ENCODE assay signal across 19 cellular contexts in genomic region chr1:201499191-201499590, GRCh38. TPM values are rescaled to one million over a fixed set of nuclear protein-coding genes. Genes with fewer than 3 reads are reported as not detected.
DNase-seq lines count a peak whose midpoint lies in the region; ATAC-seq and TF ChIP-seq lines count a peak whose summit lies in the region.
"Had no signal": no experiment of that assay in that cellular context is flagged by ENCODE, and none has a peak within 500 bp of the region (broad histone marks: within the 10 kb centered on the region; RNA-seq: fewer than 3 reads in every experiment).

No MANE protein-coding gene starts in this region.

- H3K27ac Mint-ChIP-seq in stimulated activated memory B cell treated with anti-CD40 and anti-IgM and Interleukin-4, amounts not matched to agents 10 μg/mL and 1 μg/mL and 100 μg/mL, for 72 hours = no peak overlapping the region
- H3K27ac Mint-ChIP-seq: activated CD8-positive, alpha-beta T cell treated with anti-CD3 and anti-CD28 coated beads for 36 hours; activated naive CD4-positive, alpha-beta T cell treated with anti-CD3 and anti-CD28 coated beads, Interleukin-2, amount 50 U/mL, for 72 hours had no signal

- no CpG with 5 or more reads among the region's 3 CpGs for WGBS in IMR-90 (ENCODE audit: extremely low coverage in 2 of 2, insufficient read length in 1 of 2), 2 experiments
- no CpG with 5 or more reads among the region's 3 CpGs for WGBS in neuronal stem cell (ENCODE audit: extremely low coverage in 2 of 2, insufficient read length in 2 of 2, insufficient replicate concordance in 1 of 2), 2 donors

- H2BK5ac ChIP-seq in IMR-90 (ENCODE audit: low read depth, low read length, poor library complexity, severe bottlenecking) (peak overlapping the region; percentile 25), neuronal stem cell (ENCODE audit: low read length) (no peak overlapping the region)

- no peak for ATAC-seq in IMR-90 (ENCODE audit: low read depth)
- ATAC-seq in thoracic aorta (ENCODE audit: insufficient number of reproducible peaks, low FRiP score, low read depth) = no peak
- ATAC-seq in stimulated activated memory B cell treated with anti-CD40 and anti-IgM and Interleukin-4, amounts not matched to agents 10 μg/mL and 1 μg/mL and 100 μg/mL, for 72 hours = no peak
- no peak for ATAC-seq in mucosa of descending colon
- ATAC-seq: activated CD8-positive, alpha-beta T cell treated with anti-CD3 and anti-CD28 coated beads for 36 hours; activated naive CD4-positive, alpha-beta T cell treated with anti-CD3 and anti-CD28 coated beads, Interleukin-2, amount 50 U/mL, for 72 hours; activated T-cell treated with anti-CD3 and anti-CD28 coated beads, Interleukin-2, amount 50 U/mL, for 4 hours had no signal

- peak overlapping the region; percentile 0 for H3K23ac ChIP-seq in IMR-90 (ENCODE audit: low read depth, low read length)
- H3K23ac ChIP-seq in neuronal stem cell (ENCODE audit: low read depth, low read length, poor library complexity) = no peak overlapping the region

- H3K9me1 ChIP-seq in IMR-90 (ENCODE audit: insufficient read depth, low read length) = peaks cover 67% of the 10 kb centered on the region

- H3K4me3 Mint-ChIP-seq in stimulated activated memory B cell treated with anti-CD40 and anti-IgM and Interleukin-4, amounts not matched to agents 10 μg/mL and 1 μg/mL and 100 μg/mL, for 72 hours = no peak overlapping the region
- H3K4me3 Mint-ChIP-seq: activated CD8-positive, alpha-beta T cell treated with anti-CD3 and anti-CD28 coated beads for 36 hours; activated T-cell treated with anti-CD3 and anti-CD28 coated beads, Interleukin-2, amount 50 U/mL, for 4 hours; brain had no signal

- peak overlapping the region; percentile 26; the same call in 1 of the 2 replicates for H2BK120ac ChIP-seq in IMR-90 (ENCODE audit: low read depth, low read length)
- no peak overlapping the region for H2BK120ac ChIP-seq in neuronal stem cell (ENCODE audit: low read depth, low read length)

- peak overlapping the region; percentile 5; the same call in 1 of the 2 replicates for H3K18ac ChIP-seq in IMR-90 (ENCODE audit: low read depth, low read length)
- H3K18ac ChIP-seq in neuronal stem cell (ENCODE audit: low read length) = no peak overlapping the region

- DNase-seq in IMR-90 = no peak
- DNase-seq in thoracic aorta (ENCODE audit: low spot score) = no peak
- no peak for DNase-seq in neuronal stem cell (ENCODE audit: low spot score)
- no peak for DNase-seq in mucosa of descending colon
- DNase-seq: activated CD8-positive, alpha-beta T cell treated with anti-CD3 and anti-CD28 coated beads for 36 hours; activated T-cell treated with anti-CD3 and anti-CD28 coated beads, Interleukin-2, amount 50 U/mL, for 4 hours; hippocampal formation; MV-4-11; NCI-H2029 treated with DMSO at 0.1 percent for 48 hours; NCI-H510A treated with DMSO at 0.1 percent for 48 hours; Right ventricle myocardium superior had no signal

- 0 out of 3 replicates have a peak overlapping the region, but pooled peaks have one; percentile 7 for H2BK15ac ChIP-seq in IMR-90 (ENCODE audit: low read depth, low read length)
- H2BK15ac ChIP-seq in neuronal stem cell (ENCODE audit: low read length) = no peak overlapping the region

- H3K36me3 ChIP-seq in IMR-90 (ENCODE audit: control insufficient read depth, insufficient read depth, low read length) (peaks cover 54% of the 10 kb centered on the region), mucosa of rectum (ENCODE audit: control insufficient read depth in 2 of 2, insufficient read depth in 2 of 2, low read length in 2 of 2) (peaks cover 19 to 21% of the 10 kb centered on the region in 2 donors), thoracic aorta (peaks cover 19% of the 10 kb centered on the region), neuronal stem cell (replicated peaks in 1 of 2; ENCODE audit: control insufficient read depth in 2 of 2, insufficient read depth in 2 of 2, low read length in 2 of 2) (peaks cover 0 to 1% of the 10 kb centered on the region in 2 donors), mucosa of descending colon (ENCODE audit: low read depth) (no peaks in the 10 kb centered on the region)
- H3K36me3 ChIP-seq: ovary had no signal

- peaks cover 9 to 81% of the 10 kb centered on the region in 2 experiments; a peak in 3 of 4 replicates for H3K79me1 ChIP-seq in IMR-90 (ENCODE audit: low read depth in 1 of 2, low read length in 2 of 2)
- no peaks in the 10 kb centered on the region for H3K79me1 ChIP-seq in neuronal stem cell (ENCODE audit: low read depth, low read length)

- POLR2A ChIA-PET in IMR-90 (lab: Charles Lee; ENCODE audit: unreplicated experiment) = no interaction called here

- 0 out of 2 replicates have a peak overlapping the region, but pooled peaks have one; percentile 0 for H3K9ac ChIP-seq in IMR-90 (ENCODE audit: low read depth, low read length)
- H3K9ac ChIP-seq in mucosa of rectum (ENCODE audit: low read depth in 1 of 2, low read length in 2 of 2) = no peak overlapping the region
- H3K9ac ChIP-seq in neuronal stem cell (ENCODE audit: low read depth, low read length, poor library complexity) = no peak overlapping the region

- no peak for TF ChIP-seq RAD21 in IMR-90 (IDR thresholded peaks at IDR 0.05; ENCODE audit: low read length)

- H3K4me1 Mint-ChIP-seq in stimulated activated memory B cell treated with anti-CD40 and anti-IgM and Interleukin-4, amounts not matched to agents 10 μg/mL and 1 μg/mL and 100 μg/mL, for 72 hours = peaks cover 16% of the 10 kb centered on the region

- H3K14ac ChIP-seq in IMR-90 (replicated peaks; ENCODE audit: low read depth, low read length) (peak overlapping the region; percentile 48), neuronal stem cell (ENCODE audit: low read length) (no peak overlapping the region)

- H2AK5ac ChIP-seq in IMR-90 (ENCODE audit: low read depth, low read length) = peak overlapping the region; percentile 37; the same call in 1 of the 2 replicates
- H2AK5ac ChIP-seq in neuronal stem cell (ENCODE audit: low read depth, low read length) = no peak overlapping the region

- H3K4me1 ChIP-seq in IMR-90 (ENCODE audit: control insufficient read depth, insufficient read depth, low read length) (peaks cover 61% of the 10 kb centered on the region), mucosa of rectum (ENCODE audit: control insufficient read depth in 2 of 2, insufficient read depth in 2 of 2, low read length in 2 of 2) (peaks cover 19 to 38% of the 10 kb centered on the region in 2 donors), thoracic aorta (ENCODE audit: control insufficient read depth in 1 of 2, low read depth in 2 of 2) (peaks cover 61 to 96% of the 10 kb centered on the region in 2 donors), neuronal stem cell (ENCODE audit: control insufficient read depth in 2 of 2, insufficient read depth in 1 of 2, low read depth in 1 of 2, low read length in 2 of 2) (peaks cover 30 to 44% of the 10 kb centered on the region in 2 donors), mucosa of descending colon (ENCODE audit: low read depth) (peaks cover 19% of the 10 kb centered on the region)

- no peaks in the 10 kb centered on the region for H3K9me3 ChIP-seq in IMR-90 (ENCODE audit: control insufficient read depth, insufficient read depth, low read length)
- H3K9me3 ChIP-seq in mucosa of rectum (ENCODE audit: control insufficient read depth in 2 of 2, low read length in 2 of 2) = no peaks in the 10 kb centered on the region
- H3K9me3 ChIP-seq in thoracic aorta = no peaks in the 10 kb centered on the region
- H3K9me3 ChIP-seq in neuronal stem cell (replicated peaks in 1 of 2; ENCODE audit: control insufficient read depth in 2 of 2, insufficient read depth in 1 of 2, low read depth in 1 of 2, low read length in 2 of 2) = no peaks in the 10 kb centered on the region
- H3K9me3 ChIP-seq in mucosa of descending colon = no peaks in the 10 kb centered on the region
- H3K9me3 ChIP-seq: ovary had no signal

- H4K8ac ChIP-seq in IMR-90 (ENCODE audit: low read depth in 2 of 2, low read length in 2 of 2) (peak overlapping the region in 1 of 2 experiments; percentile 3; a peak in 2 of 4 replicates), neuronal stem cell (ENCODE audit: low read depth, low read length) (no peak overlapping the region)

- no peak overlapping the region for H3K4me3 ChIP-seq in IMR-90 (ENCODE audit: insufficient read depth, low read depth, low read length)
- H3K4me3 ChIP-seq in mucosa of rectum (ENCODE audit: low read length in 2 of 2) = no peak overlapping the region
- H3K4me3 ChIP-seq in thoracic aorta = no peak overlapping the region
- no peak overlapping the region for H3K4me3 ChIP-seq in neuronal stem cell (ENCODE audit: low read length in 2 of 2)
- H3K4me3 ChIP-seq in mucosa of descending colon = no peak overlapping the region
- H3K4me3 ChIP-seq: GM12878, ovary had no signal

- peaks cover 78% of the 10 kb centered on the region for H4K20me1 ChIP-seq in IMR-90 (ENCODE audit: insufficient read depth, low read length)

- peak overlapping the region; percentile 9 for H4K5ac ChIP-seq in IMR-90 (ENCODE audit: low read depth, low read length)

- TF ChIP-seq CTCF in IMR-90 (conservative IDR thresholded peaks at IDR 0.05; ENCODE audit: low read depth, low read length) = no peak
- no peak for TF ChIP-seq CTCF in thoracic aorta (IDR thresholded peaks at IDR 0.05)
- no peak for TF ChIP-seq CTCF in mucosa of descending colon (IDR thresholded peaks at IDR 0.05)

- H3K56ac ChIP-seq in IMR-90 (ENCODE audit: extremely low read depth, insufficient read depth, low read length) = no peak overlapping the region

- no peaks in the 10 kb centered on the region for H3K27me3 ChIP-seq in IMR-90 (ENCODE audit: control insufficient read depth, insufficient read depth, low read length)
- H3K27me3 ChIP-seq in mucosa of rectum (ENCODE audit: control insufficient read depth in 2 of 2, insufficient read depth in 2 of 2, low read length in 2 of 2) = no peaks in the 10 kb centered on the region
- no peaks in the 10 kb centered on the region for H3K27me3 ChIP-seq in thoracic aorta (replicated peaks; ENCODE audit: insufficient read depth)
- H3K27me3 ChIP-seq in neuronal stem cell (ENCODE audit: control insufficient read depth in 3 of 3, insufficient read depth in 3 of 3, low read depth in 1 of 3, low read length in 3 of 3) = no peaks in the 10 kb centered on the region
- H3K27me3 ChIP-seq: ovary had no signal

- H3K27ac ChIP-seq in IMR-90 (ENCODE audit: insufficient read depth, low read length) (peak overlapping the region; percentile 48), cingulate gyrus (ENCODE audit: low read depth, low read length) (peak overlapping the region; percentile 98), mucosa of rectum (ENCODE audit: low read depth in 2 of 2, low read length in 2 of 2) (peak overlapping the region; percentile 7 to 80), thoracic aorta (peak overlapping the region; percentile 94 to 96), neuronal stem cell (replicated peaks; ENCODE audit: low read length) (no peak overlapping the region)
- H3K27ac ChIP-seq: HL-60 had no signal

- H2AK9ac ChIP-seq in IMR-90 (replicated peaks; ENCODE audit: low read depth, low read length, poor library complexity) = peak overlapping the region; percentile 20

- H3K4ac ChIP-seq in IMR-90 (ENCODE audit: low read depth, low read length) (peak overlapping the region; percentile 61), neuronal stem cell (ENCODE audit: low read length) (no peak overlapping the region)

- intact Hi-C loops in IMR-90 (cut with micrococcal nuclease) = no loop called here
- intact Hi-C loops in mucosa of descending colon (cut with DNase I, micrococcal nuclease) = no loop called here

- peaks cover 23% of the 10 kb centered on the region for H3K36me3 Mint-ChIP-seq in stimulated activated memory B cell treated with anti-CD40 and anti-IgM and Interleukin-4, amounts not matched to agents 10 μg/mL and 1 μg/mL and 100 μg/mL, for 72 hours
- H3K36me3 Mint-ChIP-seq: brain had no signal

- H3K27me3 Mint-ChIP-seq in stimulated activated memory B cell treated with anti-CD40 and anti-IgM and Interleukin-4, amounts not matched to agents 10 μg/mL and 1 μg/mL and 100 μg/mL, for 72 hours = no peaks in the 10 kb centered on the region
- H3K27me3 Mint-ChIP-seq: activated CD8-positive, alpha-beta T cell treated with anti-CD3 and anti-CD28 coated beads for 36 hours had no signal

- no peak overlapping the region for H2BK20ac ChIP-seq in IMR-90 (ENCODE audit: low read depth, low read length)

- no peak overlapping the region for H2AFZ ChIP-seq in IMR-90 (replicated peaks; ENCODE audit: low read length, poor library complexity)
- H2AFZ ChIP-seq in neuronal stem cell (ENCODE audit: low read length) = no peak overlapping the region

- no peaks in the 10 kb centered on the region for H3K9me3 Mint-ChIP-seq in stimulated activated memory B cell treated with anti-CD40 and anti-IgM and Interleukin-4, amounts not matched to agents 10 μg/mL and 1 μg/mL and 100 μg/mL, for 72 hours
- H3K9me3 Mint-ChIP-seq: activated CD8-positive, alpha-beta T cell treated with anti-CD3 and anti-CD28 coated beads for 36 hours; activated naive CD4-positive, alpha-beta T cell treated with anti-CD3 and anti-CD28 coated beads, Interleukin-2, amount 50 U/mL, for 72 hours; activated T-cell treated with anti-CD3 and anti-CD28 coated beads, Interleukin-2, amount 50 U/mL, for 4 hours had no signal

- in situ Hi-C loops in IMR-90 (cut with MboI; ENCODE audit: low sequenced_read_pairs) = no loop called here

- peak overlapping the region; percentile 29; the same call in 1 of the 2 replicates for H4K91ac ChIP-seq in IMR-90 (ENCODE audit: insufficient read depth, low read depth, low read length)
- H4K91ac ChIP-seq in neuronal stem cell (ENCODE audit: low read depth, low read length, poor library complexity) = no peak overlapping the region

- CTCF ChIA-PET in IMR-90 (lab: Yijun Ruan, JAX) = interaction anchor here (0.6 to 0.9 kb wide), 2 partner anchors 30 to 921 kb away, joined by 4 to 5 read pairs; partner anchors contain the start of gene PHLDA3

- H2BK12ac ChIP-seq in neuronal stem cell (ENCODE audit: low read length) = no peak overlapping the region

- H3K4me2 ChIP-seq in IMR-90 (ENCODE audit: low read depth, low read length) (no peak overlapping the region), neuronal stem cell (ENCODE audit: insufficient read depth, low read length, poor library complexity, severe bottlenecking) (no peak overlapping the region)

- no peak for TF ChIP-seq POLR2A in IMR-90 (IDR thresholded peaks at IDR 0.05; ENCODE audit: low read depth, low read length)

- dilution Hi-C loops in IMR-90 (cut with HindIII; ENCODE audit: low sequenced_read_pairs, unreplicated experiment) = no loop called here

- no TSS peak for BruUV-seq in IMR-90 (replicated peaks; lab: Mats Ljungman, UMichigan)

RNA-seq across cellular contexts. Expression of gene CSRP1, which starts 7.7 kb away (rescaled TPM):
- total RNA-seq in IMR-90 (2012; rRNA removed) (1,498 and 1,861 TPM in 2 replicates), thoracic aorta (1,000 to 10,000 TPM; 2,051 to 3,060 TPM), mucosa of descending colon (1,000 to 10,000 TPM in 1 of 3 donors, 100 to 1,000 TPM in 2; 150 to 1,587 (median 214) TPM)
- polyA plus RNA-seq in IMR-90 (2012; rRNA removed) = 948 and 1,037 TPM in 2 replicates
- polyA plus RNA-seq in IMR-90 (2012; cell fraction: cytosol; rRNA removed) = 955 and 1,043 TPM in 2 replicates
- polyA plus RNA-seq in IMR-90 (2012; cell fraction: nucleus; rRNA removed; ENCODE audit: low replicate concordance) = 737 and 1,227 TPM in 2 replicates
- polyA plus RNA-seq in neuronal stem cell (2013, experiment 1 of 2) = 31.8 TPM
- 29.5 TPM for polyA plus RNA-seq in neuronal stem cell (2013, experiment 2 of 2)

RNA-seq across cellular contexts. Expression of gene PHLDA3, which starts 30.2 kb away (rescaled TPM):
- total RNA-seq in IMR-90 (2012; rRNA removed) (41.6 and 44.2 TPM in 2 replicates), thoracic aorta (100 to 1,000 TPM in 1 of 2 donors, 10 to 100 TPM in 1; 65.7 to 134 TPM), mucosa of descending colon (100 to 1,000 TPM in 1 of 3 donors, 10 to 100 TPM in 1, 1 to 10 TPM in 1; 8.5 to 106 (median 12.4) TPM)
- 102 and 122 TPM in 2 replicates for polyA plus RNA-seq in IMR-90 (2012; rRNA removed)
- polyA plus RNA-seq in IMR-90 (2012; cell fraction: cytosol; rRNA removed) = 50.7 and 178 TPM in 2 replicates
- polyA plus RNA-seq in IMR-90 (2012; cell fraction: nucleus; rRNA removed; ENCODE audit: low replicate concordance) = 49.6 and 125 TPM in 2 replicates
- 12.4 TPM for polyA plus RNA-seq in neuronal stem cell (2013, experiment 1 of 2)
- 12.3 TPM for polyA plus RNA-seq in neuronal stem cell (2013, experiment 2 of 2)

RNA-seq across cellular contexts. Expression of gene NAV1, which starts 39.7 kb away (rescaled TPM):
- total RNA-seq in IMR-90 (2012; rRNA removed) (14.0 and 14.4 TPM in 2 replicates), thoracic aorta (100 to 1,000 TPM; 126 to 255 TPM), mucosa of descending colon (10 to 100 TPM; 13.7 to 64.3 (median 16.7) TPM)
- 23.1 and 23.6 TPM in 2 replicates for polyA plus RNA-seq in IMR-90 (2012; rRNA removed)
- 11.8 and 15.2 TPM in 2 replicates for polyA plus RNA-seq in IMR-90 (2012; cell fraction: cytosol; rRNA removed)
- polyA plus RNA-seq in IMR-90 (2012; cell fraction: nucleus; rRNA removed; ENCODE audit: low replicate concordance) = 31.9 and 47.5 TPM in 2 replicates
- polyA plus RNA-seq in neuronal stem cell (2013, experiment 1 of 2) = 112 TPM
- 121 TPM for polyA plus RNA-seq in neuronal stem cell (2013, experiment 2 of 2)
